In the genomic region with DNA sequence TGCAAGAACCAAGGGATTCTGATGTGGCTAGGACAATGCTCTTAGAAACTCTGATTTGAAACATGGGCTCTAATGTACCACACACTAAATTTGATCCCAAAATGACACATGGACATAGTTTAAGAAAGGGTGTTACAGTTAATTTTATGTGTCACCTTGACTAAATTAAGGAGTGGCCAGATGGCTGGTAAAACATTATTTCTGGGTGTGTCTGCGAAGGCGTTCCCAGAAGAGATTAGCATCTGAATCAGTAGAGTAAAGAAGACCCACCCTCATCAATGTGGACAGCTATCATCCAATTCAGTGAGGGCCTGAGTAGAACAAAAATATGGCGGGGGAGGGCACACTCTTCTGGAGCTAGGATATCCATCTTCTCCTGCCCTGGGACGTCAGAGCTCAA, we compare ENCODE assay signal across 24 cellular contexts.
DNase-seq lines count a peak whose midpoint lies in the region; ATAC-seq, FAIRE-seq and TF ChIP-seq lines count a peak whose summit lies in the region.
"Had no signal": no experiment of that assay in that cellular context is flagged by ENCODE, and none has a peak within 500 bp of the region (broad histone marks: within the 10 kb centered on the region; RNA-seq: fewer than 3 reads in every experiment).

No MANE protein-coding gene starts in this region.

- H2BK12ac ChIP-seq in H1 (ENCODE audit: low read depth, low read length) (no peak overlapping the region), mesenchymal stem cell (ENCODE audit: low read length in 2 of 2) (no peak overlapping the region)

- no peak overlapping the region for H3K27ac ChIP-seq in H1 (ENCODE audit: low read depth, low read length)
- no peak overlapping the region for H3K27ac ChIP-seq in mesenchymal stem cell (ENCODE audit: low read length, poor library complexity, severe bottlenecking)
- H3K27ac ChIP-seq: A549; BLaER1 treated with 17β-estradiol and CSF1 and Interleukin-3, amounts not matched to agents 10 nM and 100 nM had no signal

- no peaks in the 10 kb centered on the region for H3K79me2 ChIP-seq in H1 (ENCODE audit: control insufficient read depth in 1 of 2, insufficient read depth in 2 of 2, low read length in 2 of 2)

- no peak overlapping the region for H4K5ac ChIP-seq in H1 (ENCODE audit: insufficient read length, low read depth, low read length)

- H3K27ac Mint-ChIP-seq in HFFc6 (no peak overlapping the region), CD14-positive monocyte (no peak overlapping the region)
- no peak overlapping the region for H3K27ac Mint-ChIP-seq in stimulated activated naive CD8-positive, alpha-beta T cell treated with anti-CD3 and anti-CD28 coated beads, Interleukin-15, amount 100 ng/mL, for 72 hours
- H3K27ac Mint-ChIP-seq: CD4-positive, alpha-beta memory T cell had no signal

- no peak for FAIRE-seq in H1 (lab: Jason Lieb, UNC)
- FAIRE-seq: A549, GM12891, GM18507 had no signal

- H3K36me3 Mint-ChIP-seq in HFFc6 (ENCODE audit: low read depth) = no peaks in the 10 kb centered on the region
- no peaks in the 10 kb centered on the region for H3K36me3 Mint-ChIP-seq in CD14-positive monocyte
- H3K36me3 Mint-ChIP-seq: CD4-positive, alpha-beta memory T cell had no signal

- H2AFZ ChIP-seq in H1 (ENCODE audit: low read length) (0 out of 2 replicates have a peak overlapping the region, but pooled peaks have one; percentile 20), mesenchymal stem cell (ENCODE audit: low read depth, low read length) (no peak overlapping the region)

- POLR2A ChIA-PET in H1 (lab: Charles Lee; ENCODE audit: partially characterized antibody) = no interaction called here

- H3K36me3 ChIP-seq in H1 (ENCODE audit: control insufficient read depth in 2 of 4, insufficient read depth in 4 of 4, low read length in 3 of 4) (no peaks in the 10 kb centered on the region), mucosa of descending colon (ENCODE audit: low read depth) (no peaks in the 10 kb centered on the region), mesenchymal stem cell (ENCODE audit: control insufficient read depth in 1 of 2, insufficient read depth in 2 of 2, low read depth in 1 of 2, low read length in 2 of 2) (no peaks in the 10 kb centered on the region)
- H3K36me3 ChIP-seq: BE2C; BLaER1 treated with 17β-estradiol and CSF1 and Interleukin-3, amounts not matched to agents 10 nM and 100 nM had no signal

- no peak overlapping the region for H3K4ac ChIP-seq in H1 (replicated peaks; ENCODE audit: insufficient read length, low read depth, low read length)
- H3K4ac ChIP-seq in mesenchymal stem cell (ENCODE audit: low read depth in 1 of 2, low read length in 2 of 2) = no peak overlapping the region

- H3K14ac ChIP-seq in H1 (ENCODE audit: insufficient read length) (no peak overlapping the region), mesenchymal stem cell (ENCODE audit: low read length in 2 of 2) (no peak overlapping the region)

- no peak overlapping the region for H3K56ac ChIP-seq in H1 (replicated peaks; ENCODE audit: insufficient read length, low read depth, low read length)

- peak; percentile 68 for DNase-seq in NCI-H82 (lab: John Stamatoyannopoulos, UW)
- DNase-seq in H1 (ENCODE audit: low read depth in 1 of 2, low spot score in 2 of 2) = no peak
- DNase-seq in mucosa of descending colon = peak in 1 of 3 donors; percentile 5
- no peak for DNase-seq in HFFc6
- DNase-seq in mesenchymal stem cell = no peak
- DNase-seq in stimulated activated naive CD8-positive, alpha-beta T cell treated with anti-CD3 and anti-CD28 coated beads, Interleukin-15, amount 100 ng/mL, for 72 hours = no peak
- DNase-seq in CD14-positive monocyte (ENCODE audit: low spot score) = no peak
- DNase-seq: 8988T; ACHN; AML-193; BE2C; Calu3; CD4-positive, alpha-beta memory T cell; COR-L47; DMS53; DMS79 treated with DMSO at 0.1 percent for 48 hours; GF-D8; GOT3; H7; HCEC 1CT had no signal

- H3K9me3 ChIP-seq in H1 (ENCODE audit: insufficient read depth in 2 of 2, low read depth in 1 of 2, low read length in 1 of 2) (no peaks in the 10 kb centered on the region; a peak in 1 of 4 replicates), mucosa of descending colon (no peaks in the 10 kb centered on the region), mesenchymal stem cell (ENCODE audit: control insufficient read depth, low read length) (no peaks in the 10 kb centered on the region)
- H3K9me3 ChIP-seq: A549, BE2C had no signal

- TF ChIP-seq CTCF in H1 (IDR thresholded peaks at IDR 0.05; ENCODE audit: control extremely low read depth in 1 of 3, insufficient read depth in 1 of 3, low read depth in 1 of 3, low read length in 3 of 3) (no peak), mucosa of descending colon (IDR thresholded peaks at IDR 0.05) (no peak), HFFc6 (IDR thresholded peaks at IDR 0.05) (no peak), CD14-positive monocyte (IDR thresholded peaks at IDR 0.05) (no peak)

- no peak overlapping the region for H2BK5ac ChIP-seq in H1 (ENCODE audit: low read depth, low read length)
- no peak overlapping the region for H2BK5ac ChIP-seq in mesenchymal stem cell (ENCODE audit: low read depth, low read length, poor library complexity, severe bottlenecking)

- ATAC-seq in mucosa of descending colon = peak; percentile 58
- no peak for ATAC-seq in stimulated activated naive CD8-positive, alpha-beta T cell treated with anti-CD3 and anti-CD28 coated beads, Interleukin-15, amount 100 ng/mL, for 72 hours
- ATAC-seq: A549 had no signal

- H3K9ac ChIP-seq in H1 (replicated peaks in 1 of 4; ENCODE audit: extremely low read depth in 1 of 4, low read depth in 3 of 4, low read length in 3 of 4) (no peak overlapping the region), mesenchymal stem cell (ENCODE audit: low read length) (no peak overlapping the region)
- H3K9ac ChIP-seq: BLaER1 treated with 17β-estradiol and CSF1 and Interleukin-3, amounts not matched to agents 10 nM and 100 nM had no signal

- H3K4me1 ChIP-seq in H1 (replicated peaks in 1 of 4; ENCODE audit: control insufficient read depth in 3 of 4, insufficient read depth in 4 of 4, low read length in 3 of 4) (no peaks in the 10 kb centered on the region), mucosa of descending colon (ENCODE audit: low read depth) (no peaks in the 10 kb centered on the region), mesenchymal stem cell (ENCODE audit: control insufficient read depth, insufficient read depth, low read depth, low read length) (no peaks in the 10 kb centered on the region)
- H3K4me1 ChIP-seq: A549; BE2C; BLaER1 treated with 17β-estradiol and CSF1 and Interleukin-3, amounts not matched to agents 10 nM and 100 nM had no signal

- H3K4me1 Mint-ChIP-seq in HFFc6 (ENCODE audit: low read depth) (peaks cover 6% of the 10 kb centered on the region; the same call in 1 of the 2 replicates), CD14-positive monocyte (no peaks in the 10 kb centered on the region)
- H3K4me1 Mint-ChIP-seq in stimulated activated naive CD8-positive, alpha-beta T cell treated with anti-CD3 and anti-CD28 coated beads, Interleukin-15, amount 100 ng/mL, for 72 hours = no peaks in the 10 kb centered on the region
- H3K4me1 Mint-ChIP-seq: CD4-positive, alpha-beta memory T cell had no signal

- no peak overlapping the region for H2AK5ac ChIP-seq in H1 (ENCODE audit: low read depth, low read length)
- no peak overlapping the region for H2AK5ac ChIP-seq in mesenchymal stem cell (ENCODE audit: low read length, severe bottlenecking)

- no peaks in the 10 kb centered on the region for H4K20me1 ChIP-seq in H1 (replicated peaks in 1 of 2; ENCODE audit: control insufficient read depth in 1 of 2, insufficient read depth in 2 of 2, low read length in 2 of 2)
- H4K20me1 ChIP-seq: BLaER1 treated with 17β-estradiol and CSF1 and Interleukin-3, amounts not matched to agents 10 nM and 100 nM had no signal

- TF ChIP-seq RAD21 in H1 (IDR thresholded peaks at IDR 0.05 in 1 of 2, conservative IDR thresholded peaks at IDR 0.05 in 1 of 2; ENCODE audit: low read depth in 2 of 2, low read length in 2 of 2) = no peak

- no peak overlapping the region for H3K4me3 ChIP-seq in H1 (ENCODE audit: extremely low read depth in 1 of 4, insufficient read depth in 2 of 4, low read depth in 3 of 4, low read length in 4 of 4)
- no peak overlapping the region for H3K4me3 ChIP-seq in mucosa of descending colon
- H3K4me3 ChIP-seq in mesenchymal stem cell (ENCODE audit: insufficient read depth in 1 of 2, low read depth in 1 of 2, low read length in 2 of 2) = no peak overlapping the region
- H3K4me3 ChIP-seq: A549; BLaER1 treated with 17β-estradiol and CSF1 and Interleukin-3, amounts not matched to agents 10 nM and 100 nM had no signal

- H2BK120ac ChIP-seq in H1 (replicated peaks; ENCODE audit: low read depth, low read length) (no peak overlapping the region), mesenchymal stem cell (ENCODE audit: low read depth, low read length) (no peak overlapping the region)

- H4K8ac ChIP-seq in H1 (ENCODE audit: extremely low read depth, insufficient read depth, low read length) = no peak overlapping the region
- H4K8ac ChIP-seq in mesenchymal stem cell (ENCODE audit: low read length) = no peak overlapping the region

- H3K23ac ChIP-seq in H1 (ENCODE audit: insufficient read length) = no peak overlapping the region
- no peak overlapping the region for H3K23ac ChIP-seq in mesenchymal stem cell (ENCODE audit: low read length in 2 of 2)

- H3K9me3 Mint-ChIP-seq in HFFc6 (no peaks in the 10 kb centered on the region), CD14-positive monocyte (peaks cover 0 to 15% (median 4%) of the 10 kb centered on the region in 7 donors)
- H3K9me3 Mint-ChIP-seq in stimulated activated naive CD8-positive, alpha-beta T cell treated with anti-CD3 and anti-CD28 coated beads, Interleukin-15, amount 100 ng/mL, for 72 hours = peaks cover 4 to 7% of the 10 kb centered on the region in 2 donors

- H3K79me1 ChIP-seq in H1 (ENCODE audit: low read depth, low read length) = no peaks in the 10 kb centered on the region
- no peaks in the 10 kb centered on the region for H3K79me1 ChIP-seq in mesenchymal stem cell (replicated peaks; ENCODE audit: low read length, poor library complexity, severe bottlenecking)

- WGBS in H1 (ENCODE audit: extremely low coverage in 1 of 2, insufficient coverage in 1 of 2, insufficient read length in 1 of 2, insufficient replicate concordance in 2 of 2, low coverage in 1 of 2, low lambda C conversion rate in 2 of 2, missing lambda C conversion rate in 1 of 2), 2 experiments = 91% methylated on average over 4 of the region's 4 CpGs; no CpG with 5 or more reads in 1 of the 2 experiments
- 73% methylated on average over 4 of the region's 4 CpGs for WGBS in mesenchymal stem cell

- H2BK15ac ChIP-seq in H1 (ENCODE audit: low read length) = no peak overlapping the region
- H2BK15ac ChIP-seq in mesenchymal stem cell (ENCODE audit: low read depth, poor library complexity, severe bottlenecking) = no peak overlapping the region

- TF ChIP-seq POLR2A in H1 (IDR thresholded peaks at IDR 0.05; ENCODE audit: control extremely low read depth in 1 of 2, low read depth in 2 of 2, low read length in 2 of 2) = no peak

- CTCF ChIA-PET in H1 (lab: Charles Lee; ENCODE audit: partially characterized antibody) = interaction anchor here (0.6 to 1.3 kb wide), 2 partner anchors 9 to 209 kb away, joined by 3 to 4 read pairs; no protein-coding TSS in a partner anchor

- no peak for TF ChIP-seq EP300 in H1 (IDR thresholded peaks at IDR 0.05; ENCODE audit: borderline replicate concordance in 1 of 2, low read depth in 2 of 2, low read length in 2 of 2)

- H3K4me3 Mint-ChIP-seq in HFFc6 (no peak overlapping the region), CD14-positive monocyte (no peak overlapping the region)
- no peak overlapping the region for H3K4me3 Mint-ChIP-seq in stimulated activated naive CD8-positive, alpha-beta T cell treated with anti-CD3 and anti-CD28 coated beads, Interleukin-15, amount 100 ng/mL, for 72 hours
- H3K4me3 Mint-ChIP-seq: CD4-positive, alpha-beta memory T cell had no signal

- no peaks in the 10 kb centered on the region for H3K23me2 ChIP-seq in H1 (ENCODE audit: low read depth, low read length)

- H3K18ac ChIP-seq in H1 (ENCODE audit: extremely low read depth, low read length) (no peak overlapping the region), mesenchymal stem cell (ENCODE audit: low read depth in 1 of 2, low read length in 2 of 2) (no peak overlapping the region)

- H3K27me3 ChIP-seq in H1 (replicated peaks in 1 of 4; ENCODE audit: control insufficient read depth in 3 of 4, extremely low read depth in 1 of 4, insufficient read depth in 3 of 4, low read length in 3 of 4) = no peaks in the 10 kb centered on the region
- no peaks in the 10 kb centered on the region for H3K27me3 ChIP-seq in mesenchymal stem cell (ENCODE audit: control insufficient read depth in 1 of 2, insufficient read depth in 1 of 2, low read length in 2 of 2)
- H3K27me3 ChIP-seq: BE2C; BLaER1 treated with 17β-estradiol and CSF1 and Interleukin-3, amounts not matched to agents 10 nM and 100 nM had no signal

- H3K27me3 Mint-ChIP-seq in HFFc6 (ENCODE audit: insufficient read depth) (no peaks in the 10 kb centered on the region), CD14-positive monocyte (ENCODE audit: low read depth in 3 of 3) (no peaks in the 10 kb centered on the region)
- peaks cover 7% of the 10 kb centered on the region for H3K27me3 Mint-ChIP-seq in stimulated activated naive CD8-positive, alpha-beta T cell treated with anti-CD3 and anti-CD28 coated beads, Interleukin-15, amount 100 ng/mL, for 72 hours

- H4K91ac ChIP-seq in H1 (replicated peaks; ENCODE audit: insufficient read length, low read length) (no peak overlapping the region), mesenchymal stem cell (ENCODE audit: low read length) (no peak overlapping the region)

- intact Hi-C loops in mucosa of descending colon (cut with DNase I, micrococcal nuclease) (no loop called here), CD14-positive monocyte (cut with micrococcal nuclease) (no loop called here)

- no peak overlapping the region for H2BK20ac ChIP-seq in H1 (ENCODE audit: low read length)

- H3K4me2 ChIP-seq in H1 (ENCODE audit: insufficient read depth in 1 of 2, low read depth in 2 of 2, low read length in 2 of 2) (no peak overlapping the region), mesenchymal stem cell (ENCODE audit: low read length, poor library complexity, severe bottlenecking) (no peak overlapping the region)
- H3K4me2 ChIP-seq: A549; BLaER1 treated with 17β-estradiol and CSF1 and Interleukin-3, amounts not matched to agents 10 nM and 100 nM had no signal
